Comparison of ENCODE assay signal across 19 cellular contexts in genomic region chr19:14237011-14237941, GRCh38.
"Had no signal": no experiment of that assay in that cellular context is flagged by ENCODE, and none has a peak within 500 bp of the region (broad histone marks: within the 10 kb centered on the region; RNA-seq: fewer than 3 reads in every experiment).

No MANE protein-coding gene starts in this region.

- H3K27me3 ChIP-seq: cardiac muscle cell, colonic mucosa, ovary, tibial nerve had no signal

- H3K36me3 ChIP-seq: cardiac muscle cell, colonic mucosa, ovary, tibial nerve had no signal

- H3K27me3 Mint-ChIP-seq: activated CD4-positive, alpha-beta T cell treated with anti-CD3 and anti-CD28 coated beads for 36 hours; activated naive CD8-positive, alpha-beta T cell treated with anti-CD3 and anti-CD28 coated beads for 36 hours; stimulated activated naive CD8-positive, alpha-beta T cell treated with anti-CD3 and anti-CD28 coated beads, Interleukin-15, Interleukin-2, amounts not matched to agents 100 ng/mL and 50 ng/mL, for 24 hours had no signal

- FAIRE-seq: urothelium cell line had no signal

- H3K9me3 ChIP-seq: colonic mucosa, mucosa of descending colon, ovary, psoas muscle had no signal

- H3K27ac Mint-ChIP-seq: activated CD4-positive, alpha-beta T cell treated with anti-CD3 and anti-CD28 coated beads for 36 hours; activated naive CD8-positive, alpha-beta T cell treated with anti-CD3 and anti-CD28 coated beads for 36 hours; stimulated activated naive CD8-positive, alpha-beta T cell treated with anti-CD3 and anti-CD28 coated beads, Interleukin-15, Interleukin-2, amounts not matched to agents 100 ng/mL and 50 ng/mL, for 24 hours; WTC11 had no signal

- DNase-seq: activated CD4-positive, alpha-beta T cell treated with anti-CD3 and anti-CD28 coated beads for 36 hours; activated CD4-positive, alpha-beta T cell treated with anti-CD3 and anti-CD28 coated beads, Interleukin-2, amount 50 U/mL, for 48 hours; activated naive CD4-positive, alpha-beta T cell; activated naive CD8-positive, alpha-beta T cell treated with anti-CD3 and anti-CD28 coated beads for 36 hours; amniotic stem cell; colonic mucosa; foreskin melanocyte; head of caudate nucleus; mesenchymal stem cell; mucosa of descending colon; naive B cell; ovary; psoas muscle; right cardiac atrium had no signal

- H3K9me3 Mint-ChIP-seq: stimulated activated naive CD8-positive, alpha-beta T cell treated with anti-CD3 and anti-CD28 coated beads, Interleukin-15, Interleukin-2, amounts not matched to agents 100 ng/mL and 50 ng/mL, for 24 hours; WTC11 had no signal

- H3K4me1 ChIP-seq: colonic mucosa, psoas muscle, tibial nerve had no signal

- ATAC-seq: activated CD4-positive, alpha-beta T cell treated with anti-CD3 and anti-CD28 coated beads for 36 hours; mucosa of descending colon; psoas muscle; right cardiac atrium; WTC11 had no signal

- H3K4me3 Mint-ChIP-seq: activated CD4-positive, alpha-beta T cell treated with anti-CD3 and anti-CD28 coated beads for 36 hours; activated naive CD8-positive, alpha-beta T cell treated with anti-CD3 and anti-CD28 coated beads for 36 hours; naive B cell; stimulated activated naive CD8-positive, alpha-beta T cell treated with anti-CD3 and anti-CD28 coated beads, Interleukin-15, Interleukin-2, amounts not matched to agents 100 ng/mL and 50 ng/mL, for 24 hours; WTC11 had no signal

- H3K27ac ChIP-seq: cardiac muscle cell, colonic mucosa, ovary, psoas muscle, tibial nerve had no signal

- H3K4me1 Mint-ChIP-seq: activated CD4-positive, alpha-beta T cell treated with anti-CD3 and anti-CD28 coated beads for 36 hours; activated naive CD8-positive, alpha-beta T cell treated with anti-CD3 and anti-CD28 coated beads for 36 hours; naive B cell had no signal

- H3K4me3 ChIP-seq: cardiac muscle cell, colonic mucosa, mucosa of descending colon, ovary, psoas muscle, tibial nerve had no signal

- H3K36me3 Mint-ChIP-seq: activated naive CD8-positive, alpha-beta T cell treated with anti-CD3 and anti-CD28 coated beads for 36 hours; naive B cell; WTC11 had no signal
